ENCODE assay signal across 23 cellular contexts in genomic region chr11:72598466-72598865, GRCh38.
"Had no signal": no experiment of that assay in that cellular context is flagged by ENCODE, and none has a peak within 500 bp of the region (broad histone marks: within the 10 kb centered on the region; RNA-seq: fewer than 3 reads in every experiment).

No MANE protein-coding gene starts in this region.

- H3K27ac ChIP-seq: adrenal gland, body of pancreas had no signal

- H3K4me1 ChIP-seq: body of pancreas had no signal

- ATAC-seq: activated CD4-positive, CD25-positive, alpha-beta regulatory T cell treated with anti-CD3 and anti-CD28 coated beads, Interleukin-2, amount 50 U/mL, for 24 hours; activated CD8-positive, alpha-beta memory T cell treated with anti-CD3 and anti-CD28 coated beads, Interleukin-2, amount 10 ng/mL, durations not matched to agents 7 days and 5 days; activated CD8-positive, alpha-beta T cell treated with anti-CD3 and anti-CD28 coated beads, Interleukin-2, amount 10 ng/mL, durations not matched to agents 7 days and 5 days; activated naive CD8-positive, alpha-beta T cell treated with anti-CD3 and anti-CD28 coated beads, Interleukin-2, amount 50 U/mL, for 24 hours; body of pancreas; esophagus mucosa; T-cell had no signal

- H3K4me3 ChIP-seq: adrenal gland, body of pancreas had no signal

- DNase-seq: activated B cell treated with CpG ODN at 0.5 μM for 24 hours; activated CD4-positive, alpha-beta memory T cell treated with anti-CD3 and anti-CD28 coated beads for 36 hours; activated CD4-positive, alpha-beta T cell treated with anti-CD3 and anti-CD28 coated beads, Interleukin-2, amount 10 ng/mL, durations not matched to agents 24 days and 14 days; activated CD8-positive, alpha-beta memory T cell treated with anti-CD3 and anti-CD28 coated beads, Interleukin-2, amount 10 ng/mL, durations not matched to agents 7 days and 5 days; activated CD8-positive, alpha-beta memory T cell treated with anti-CD3 and anti-CD28 coated beads, Interleukin-2, amount 50 U/mL, for 4 hours; activated CD8-positive, alpha-beta T cell treated with anti-CD3 and anti-CD28 coated beads, Interleukin-2, amount 10 ng/mL, durations not matched to agents 7 days and 5 days; activated effector memory CD4-positive, alpha-beta T cell treated with anti-CD3 and anti-CD28 coated beads, Interleukin-2, amount 50 U/mL, for 16 hours; activated naive CD4-positive, alpha-beta T cell treated with anti-CD3 and anti-CD28 coated beads for 36 hours; activated naive CD8-positive, alpha-beta T cell treated with anti-CD3 and anti-CD28 coated beads for 36 hours; activated naive CD8-positive, alpha-beta T cell treated with anti-CD3 and anti-CD28 coated beads, Interleukin-2, amount 50 U/mL, for 24 hours; activated T-cell treated with anti-CD3 and anti-CD28 coated beads, Interleukin-2, amount 50 U/mL, for 1 hour; activated T-cell treated with anti-CD3 and anti-CD28 coated beads, Interleukin-2, amount 50 U/mL, for 48 hours; cortex of kidney; effector memory CD4-positive, alpha-beta T cell; T-cell; T1000 had no signal

- H3K27me3 ChIP-seq: adrenal gland, body of pancreas had no signal

- H3K9me3 ChIP-seq: adrenal gland, body of pancreas had no signal

- FAIRE-seq: colon, frontal cortex had no signal

- H3K36me3 ChIP-seq: adrenal gland, WERI-Rb-1 had no signal
